Comparison of ENCODE assay signal across 8 cellular contexts in the genomic region with DNA sequence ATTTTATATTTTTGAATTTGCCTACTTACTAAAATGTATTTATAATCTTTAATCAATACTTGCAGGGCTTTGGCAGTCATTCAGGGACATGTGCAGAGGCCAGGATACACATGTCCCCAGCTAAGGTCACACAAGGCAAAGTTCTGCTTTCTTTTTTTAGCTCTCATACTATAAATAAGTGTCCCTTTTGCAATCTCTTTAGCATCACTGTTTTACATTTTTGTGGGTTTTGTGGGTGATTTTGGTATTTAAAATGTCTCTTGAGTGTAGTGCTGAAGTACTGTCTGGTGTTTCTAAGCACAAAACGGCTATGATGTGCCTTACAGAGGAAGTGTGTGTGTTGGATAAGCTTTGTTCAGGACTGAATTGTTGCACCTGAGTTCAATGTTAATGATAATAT.
DNase-seq lines count a peak whose midpoint lies in the region; ATAC-seq, FAIRE-seq and TF ChIP-seq lines count a peak whose summit lies in the region.

No MANE protein-coding gene starts in this region.

- no peaks in the 10 kb centered on the region for H3K4me1 ChIP-seq in K562 (replicated peaks in 1 of 2; ENCODE audit: control insufficient read depth in 2 of 2, insufficient read depth in 2 of 2, low read length in 2 of 2)

- ATAC-seq in GM21390 (IDR thresholded peaks at IDR 0.05; ENCODE audit: unreplicated experiment): peak; percentile 85
- peak; percentile 55 for ATAC-seq in HG03571 (IDR thresholded peaks at IDR 0.05; ENCODE audit: unreplicated experiment)
- ATAC-seq in K562: no peak

- no peaks in the 10 kb centered on the region for H3K79me2 ChIP-seq in K562 (ENCODE audit: control insufficient read depth, insufficient read depth, low read length)

- no peak for TF ChIP-seq POLR2A in K562 (conservative IDR thresholded peaks at IDR 0.05)

- H3K27me3 ChIP-seq in K562 (ENCODE audit: control insufficient read depth in 2 of 2, insufficient read depth in 2 of 2, low read length in 2 of 2) (no peaks in the 10 kb centered on the region), H7 (ENCODE audit: control insufficient read depth, insufficient read depth, low read length) (no peaks in the 10 kb centered on the region)

- no peak overlapping the region for H3K27ac ChIP-seq in K562 (ENCODE audit: extremely low read depth, low read depth, low read length)

- no peak for TF ChIP-seq CTCF in K562 (IDR thresholded peaks at IDR 0.05 in 2 of 3, conservative IDR thresholded peaks at IDR 0.05 in 1 of 3; ENCODE audit: insufficient read depth in 2 of 3, low read depth in 1 of 3, low read length in 3 of 3)

- H3K4me3 ChIP-seq in K562 (no peak overlapping the region), H7 (ENCODE audit: insufficient read depth, low read depth, low read length) (no peak overlapping the region)

- TF ChIP-seq RAD21 in K562 (CRISPR knock-in tag; conservative IDR thresholded peaks at IDR 0.05 in 1 of 2, IDR thresholded peaks at IDR 0.05 in 1 of 2): no peak

- DNase-seq in AG20443 (ENCODE audit: low spot score) (peak; percentile 67), K562 (ENCODE audit: extremely low read depth in 1 of 4, low spot score in 3 of 4) (no peak), urothelium cell line (ENCODE audit: low spot score) (peak; percentile 36), NCI-H1930 (lab: John Stamatoyannopoulos, UW) (no peak), NCI-H524 (lab: John Stamatoyannopoulos, UW) (no peak), H7 (no peak)

- no peaks in the 10 kb centered on the region for H4K20me1 ChIP-seq in K562 (replicated peaks; ENCODE audit: control insufficient read depth, insufficient read depth, low read length)

- no peak overlapping the region for H2AFZ ChIP-seq in K562 (ENCODE audit: low read depth, low read length)

- no peak for FAIRE-seq in K562 (lab: Jason Lieb, UNC)
- no peak for FAIRE-seq in urothelium cell line (lab: Jason Lieb, UNC)

- H3K9ac ChIP-seq in K562 (ENCODE audit: insufficient read depth in 1 of 2, low read depth in 2 of 2, low read length in 2 of 2): no peak overlapping the region

- BruUV-seq in K562 (replicated peaks; lab: Mats Ljungman, UMichigan): no TSS peak

- H3K4me2 ChIP-seq in K562 (ENCODE audit: insufficient read depth, low read length): no peak overlapping the region

- H3K36me3 ChIP-seq in K562 (ENCODE audit: control insufficient read depth, insufficient read depth, low read length) (no peaks in the 10 kb centered on the region), H7 (replicated peaks; ENCODE audit: control insufficient read depth, insufficient read depth, low read length) (no peaks in the 10 kb centered on the region)

- CTCF ChIA-PET in K562 (lab: Yijun Ruan, JAX; ENCODE audit: low intra/inter-chr PET ratio): no interaction called here

- intact Hi-C loops in K562 (cut with micrococcal nuclease): no loop called here

- in situ Hi-C loops in K562 (cut with MboI): no loop called here

- 0% methylated on average over 1 of the region's 1 CpG for WGBS in K562 (ENCODE audit: insufficient coverage, low coverage, missing lambda C conversion rate)

- TF ChIP-seq EP300 in K562 (IDR thresholded peaks at IDR 0.05; ENCODE audit: low read length): no peak

- no peaks in the 10 kb centered on the region for H3K9me3 ChIP-seq in K562 (replicated peaks; ENCODE audit: control insufficient read depth, insufficient read depth, low read depth, low read length)

- POLR2A ChIA-PET in K562 (lab: Yijun Ruan, JAX): no interaction called here

- H3K9me1 ChIP-seq in K562 (ENCODE audit: control insufficient read depth, insufficient read depth, low read length): no peaks in the 10 kb centered on the region

TF ChIP-seq in K562, 482 proteins besides CTCF, POLR2A, EP300 and RAD21:
- TF ChIP-seq TEAD4 (IDR thresholded peaks at IDR 0.05; ENCODE audit: low read length) (peak; percentile 41; the same call in 1 of the 2 replicates), TEAD4 (CRISPR knock-in tag; IDR thresholded peaks at IDR 0.05; ENCODE audit: borderline replicate concordance) (no peak), ATF4 (CRISPR knock-in tag; IDR thresholded peaks at IDR 0.05) (no peak), TEAD1 (CRISPR knock-in tag; IDR thresholded peaks at IDR 0.05) (peak in 1 of 2 experiments; percentile 66; a peak in 2 of 4 replicates), MEF2A (IDR thresholded peaks at IDR 0.05; ENCODE audit: control insufficient read depth, low read depth, low read length) (peak; percentile 73; the same call in 1 of the 2 replicates), MEF2D (tag; conservative IDR thresholded peaks at IDR 0.05; ENCODE audit: low read depth) (peak; percentile 99), NCOR1 (IDR thresholded peaks at IDR 0.05) (peak; percentile 48), TBL1XR1 (IDR thresholded peaks at IDR 0.05; ENCODE audit: low read length in 2 of 2) (peak in 1 of 2 experiments; percentile 21; a peak in 1 of 4 replicates)
- TF ChIP-seq, protein P1, sequence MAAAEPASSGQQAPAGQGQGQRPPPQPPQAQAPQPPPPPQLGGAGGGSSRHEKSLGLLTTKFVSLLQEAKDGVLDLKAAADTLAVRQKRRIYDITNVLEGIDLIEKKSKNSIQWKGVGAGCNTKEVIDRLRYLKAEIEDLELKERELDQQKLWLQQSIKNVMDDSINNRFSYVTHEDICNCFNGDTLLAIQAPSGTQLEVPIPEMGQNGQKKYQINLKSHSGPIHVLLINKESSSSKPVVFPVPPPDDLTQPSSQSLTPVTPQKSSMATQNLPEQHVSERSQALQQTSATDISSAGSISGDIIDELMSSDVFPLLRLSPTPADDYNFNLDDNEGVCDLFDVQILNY (CRISPR knock-in tag; IDR thresholded peaks at IDR 0.05): no peak

Comparison
In these comparisons a context has a peak if more than half of its experiments do, and no peak if none do; other contexts are left out.
1. DNase-seq: peak in AG20443 (single experiment) and urothelium cell line (single experiment); none in K562 (0 of 4), NCI-H1930 (0 of 2), NCI-H524 (0 of 2) and H7 (single experiment).